In genomic region chr1:109876617-109877319, GRCh38 we compare ENCODE assay signal across 9 cellular contexts. TPM values are rescaled to one million over a fixed set of nuclear protein-coding genes. Genes with fewer than 3 reads are reported as not detected.
DNase-seq lines count a peak whose midpoint lies in the region; ATAC-seq and TF ChIP-seq lines count a peak whose summit lies in the region.
"Had no signal": no experiment of that assay in that cellular context is flagged by ENCODE, and none has a peak within 500 bp of the region (broad histone marks: within the 10 kb centered on the region; RNA-seq: fewer than 3 reads in every experiment).

No MANE protein-coding gene starts in this region.

- WGBS in stomach, 5 donors, result 60 to 81% (median 74%) methylated on average over 4 of the region's 4 CpGs

- no peaks in the 10 kb centered on the region for H3K9me2 ChIP-seq in PC-3 (replicated peaks; ENCODE audit: low read length)

- intact Hi-C loops in breast epithelium (cut with DNase I; ENCODE audit: low total_unique reads) (loop anchor here (5.0 kb wide), 1 partner anchor 36 kb away; the partner anchor contains the start of gene CSF1), stomach (cut with DNase I; ENCODE audit: low total_unique reads) (no loop called here), PC-3 (cut with micrococcal nuclease) (no loop called here)

- DNase-seq in H4 (ENCODE audit: low spot score), result peak; percentile 35
- DNase-seq in breast epithelium (ENCODE audit: low spot score in 2 of 2), result no peak
- DNase-seq in stomach, result no peak
- DNase-seq in PC-3, result no peak
- no peak for DNase-seq in SKM-1 (lab: John Stamatoyannopoulos, UW; ENCODE audit: unreplicated experiment)
- no peak for DNase-seq in SKM-1 treated with dmso at 0.1 percent for 144 hours (lab: John Stamatoyannopoulos, UW; ENCODE audit: unreplicated experiment)
- DNase-seq: activated naive CD8-positive, alpha-beta T cell treated with anti-CD3 and anti-CD28 coated beads, Interleukin-2, amount 10 ng/mL, durations not matched to agents 7 days and 5 days had no signal

- peak overlapping the region in 2 of 3 donors; percentile 13 to 49 for H3K4me3 ChIP-seq in breast epithelium
- no peak overlapping the region for H3K4me3 ChIP-seq in stomach
- no peak overlapping the region for H3K4me3 ChIP-seq in PC-3 (ENCODE audit: low read length)

- H3F3A ChIP-seq in PC-3 (ENCODE audit: low read length, unreplicated experiment), result no peaks in the 10 kb centered on the region

- no peak overlapping the region for H2AFZ ChIP-seq in PC-3 (ENCODE audit: low read length)

- H4K20me1 ChIP-seq in PC-3 (ENCODE audit: low read length), result no peaks in the 10 kb centered on the region

- H3K4me1 ChIP-seq in breast epithelium, result peaks cover 7 to 20% of the 10 kb centered on the region in 2 donors
- H3K4me1 ChIP-seq in stomach, result peaks cover 12 to 47% (median 22%) of the 10 kb centered on the region in 4 donors
- 0 out of 2 replicates have a peak, but pooled peaks cover 7% of the 10 kb centered on the region for H3K4me1 ChIP-seq in PC-3 (ENCODE audit: insufficient read depth, low read length)

- TF ChIP-seq CTCF in breast epithelium (IDR thresholded peaks at IDR 0.05) (no peak), stomach (IDR thresholded peaks at IDR 0.05) (no peak), PC-3 (conservative IDR thresholded peaks at IDR 0.05; ENCODE audit: low read depth, low read length) (no peak)

- POLR2A ChIA-PET in PC-3 (lab: Charles Lee; ENCODE audit: unreplicated experiment), result no interaction called here

- no peaks in the 10 kb centered on the region for H3K27me3 ChIP-seq in breast epithelium
- no peaks in the 10 kb centered on the region for H3K27me3 ChIP-seq in layer of hippocampus (ENCODE audit: control insufficient read depth, insufficient read depth, low read length)
- no peaks in the 10 kb centered on the region for H3K27me3 ChIP-seq in stomach
- no peaks in the 10 kb centered on the region for H3K27me3 ChIP-seq in PC-3 (ENCODE audit: low read length)

- BruUV-seq in PC-3 (replicated peaks; lab: Mats Ljungman, UMichigan), result no TSS peak

- CTCF ChIA-PET in PC-3 (lab: Charles Lee), result no interaction called here

- H3K36me3 ChIP-seq in breast epithelium (no peaks in the 10 kb centered on the region), stomach (no peaks in the 10 kb centered on the region), PC-3 (ENCODE audit: low read depth, low read length) (no peaks in the 10 kb centered on the region)

- no peak for ATAC-seq in PC-3
- no peak for ATAC-seq in GM21825 (IDR thresholded peaks at IDR 0.05; ENCODE audit: unreplicated experiment)

- TF ChIP-seq POLR2A in breast epithelium (IDR thresholded peaks at IDR 0.05), result no peak
- TF ChIP-seq POLR2A in stomach (IDR thresholded peaks at IDR 0.05), result no peak

- peak overlapping the region; percentile 83 to 97 for H3K27ac ChIP-seq in breast epithelium
- H3K27ac ChIP-seq in layer of hippocampus (ENCODE audit: low read depth, low read length), result peak overlapping the region; percentile 95
- H3K27ac ChIP-seq in stomach, result peak overlapping the region in 4 of 5 donors; percentile 74 to 85 (median 80)
- H3K27ac ChIP-seq in PC-3 (ENCODE audit: low read length), result no peak overlapping the region

- TF ChIP-seq EP300 in stomach (IDR thresholded peaks at IDR 0.05), result no peak

- no peak overlapping the region for H3K9ac ChIP-seq in PC-3 (ENCODE audit: low read length)

- H3K4me2 ChIP-seq in PC-3 (ENCODE audit: low read length), result no peak overlapping the region

- H3K9me3 ChIP-seq in breast epithelium (no peaks in the 10 kb centered on the region), stomach (no peaks in the 10 kb centered on the region), PC-3 (ENCODE audit: low read length) (no peaks in the 10 kb centered on the region)

- H3K79me2 ChIP-seq in PC-3 (ENCODE audit: low read length), result no peaks in the 10 kb centered on the region

RNA-seq across cellular contexts. Expression of gene CSF1, which starts 33.9 kb away (rescaled TPM):
- 15.8 and 18.9 TPM in 2 replicates for total RNA-seq in H4 (2014; rRNA removed; shearing (Covaris generic))
- total RNA-seq in breast epithelium (10 to 100 TPM; 28.2 to 54.7 (median 54.4) TPM), stomach (10 to 100 TPM in 4 of 5 donors, 1 to 10 TPM in 1; 9.4 to 82.3 (median 47.1) TPM), PC-3 (2014; rRNA removed) (2.0 and 4.1 TPM in 2 replicates)
- 1 to 10 TPM; 6.6 to 9.8 (median 9.1) TPM for polyA plus RNA-seq in stomach

Comparison
In these comparisons a context has a peak if more than half of its experiments do, and no peak if none do; other contexts are left out.
1. H3K4me3 ChIP-seq: peak in breast epithelium (2 of 3); none in stomach (0 of 4) and PC-3 (single experiment).